Comparison of ENCODE assay signal across 34 cellular contexts in genomic region chr13:36143768-36144167, GRCh38. TPM values are rescaled to one million over a fixed set of nuclear protein-coding genes. Genes with fewer than 3 reads are reported as not detected.
"Had no signal": no experiment of that assay in that cellular context is flagged by ENCODE, and none has a peak within 500 bp of the region (broad histone marks: within the 10 kb centered on the region; RNA-seq: fewer than 3 reads in every experiment).

No MANE protein-coding gene starts in this region.

- H3K27ac ChIP-seq: adrenal gland, body of pancreas, colonic mucosa, foreskin keratinocyte, WERI-Rb-1 had no signal

- H3K36me3 Mint-ChIP-seq: activated CD4-positive, alpha-beta memory T cell treated with anti-CD3 and anti-CD28 coated beads for 36 hours; activated CD8-positive, alpha-beta memory T cell treated with anti-CD3 and anti-CD28 coated beads, Interleukin-2, amount 10 ng/mL, durations not matched to agents 7 days and 5 days; activated naive CD4-positive, alpha-beta T cell treated with anti-CD3 and anti-CD28 coated beads, Interleukin-2, amount 50 U/mL, for 24 hours; activated naive CD8-positive, alpha-beta T cell treated with anti-CD3 and anti-CD28 coated beads for 36 hours had no signal

- H3K4me3 Mint-ChIP-seq: activated B cell treated with CpG ODN at 0.5 μM for 24 hours; activated CD4-positive, alpha-beta memory T cell treated with anti-CD3 and anti-CD28 coated beads for 36 hours; activated CD4-positive, alpha-beta T cell treated with anti-CD3 and anti-CD28 coated beads for 36 hours; activated CD4-positive, alpha-beta T cell treated with anti-CD3 and anti-CD28 coated beads, Interleukin-2, amount 10 ng/mL, durations not matched to agents 24 days and 14 days; activated CD8-positive, alpha-beta memory T cell treated with anti-CD3 and anti-CD28 coated beads, Interleukin-2, amount 10 ng/mL, durations not matched to agents 7 days and 5 days; activated CD8-positive, alpha-beta T cell treated with anti-CD3 and anti-CD28 coated beads, Interleukin-2, amount 10 ng/mL, durations not matched to agents 7 days and 5 days; activated naive CD4-positive, alpha-beta T cell treated with anti-CD3 and anti-CD28 coated beads for 36 hours; activated naive CD4-positive, alpha-beta T cell treated with anti-CD3 and anti-CD28 coated beads, Interleukin-2, amount 50 U/mL, for 24 hours; activated naive CD8-positive, alpha-beta T cell treated with anti-CD3 and anti-CD28 coated beads for 36 hours; activated naive CD8-positive, alpha-beta T cell treated with anti-CD3 and anti-CD28 coated beads, Interleukin-2, amount 50 U/mL, for 24 hours; activated T-helper 1 cell treated with anti-CD3 and anti-CD28 coated beads, Interleukin-12 subunit alpha, Interleukin-12 subunit beta, Interleukin-2, Interleukin-4 antibody, amounts not matched to agents 30 ng/mL and 10 ng/mL and 1 ng/mL, durations not matched to agents 14 hours and 24 hours and 36 hours; endodermal cell; T-helper 17 cell; T-helper 2 cell treated with Interferon-gamma antibody and Interleukin-4, amounts not matched to agents 5 μg/mL and 100 μg/mL, for 36 hours had no signal

- H3K4me1 Mint-ChIP-seq: activated B cell treated with CpG ODN at 0.5 μM for 24 hours; activated CD4-positive, alpha-beta T cell treated with anti-CD3 and anti-CD28 coated beads for 36 hours; activated CD4-positive, alpha-beta T cell treated with anti-CD3 and anti-CD28 coated beads, Interleukin-2, amount 10 ng/mL, durations not matched to agents 24 days and 14 days; activated CD8-positive, alpha-beta memory T cell treated with anti-CD3 and anti-CD28 coated beads, Interleukin-2, amount 10 ng/mL, durations not matched to agents 7 days and 5 days; activated naive CD4-positive, alpha-beta T cell treated with anti-CD3 and anti-CD28 coated beads, Interleukin-2, amount 50 U/mL, for 24 hours; activated naive CD8-positive, alpha-beta T cell treated with anti-CD3 and anti-CD28 coated beads for 36 hours; activated naive CD8-positive, alpha-beta T cell treated with anti-CD3 and anti-CD28 coated beads, Interleukin-2, amount 50 U/mL, for 24 hours; endodermal cell; T-helper 17 cell had no signal

- H3K27ac Mint-ChIP-seq: activated B cell treated with CpG ODN at 0.5 μM for 24 hours; activated CD4-positive, alpha-beta memory T cell treated with anti-CD3 and anti-CD28 coated beads for 36 hours; activated CD4-positive, alpha-beta T cell treated with anti-CD3 and anti-CD28 coated beads for 36 hours; activated CD4-positive, alpha-beta T cell treated with anti-CD3 and anti-CD28 coated beads, Interleukin-2, amount 10 ng/mL, durations not matched to agents 24 days and 14 days; activated CD8-positive, alpha-beta memory T cell treated with anti-CD3 and anti-CD28 coated beads, Interleukin-2, amount 10 ng/mL, durations not matched to agents 7 days and 5 days; activated CD8-positive, alpha-beta T cell treated with anti-CD3 and anti-CD28 coated beads, Interleukin-2, amount 10 ng/mL, durations not matched to agents 7 days and 5 days; activated naive CD4-positive, alpha-beta T cell treated with anti-CD3 and anti-CD28 coated beads for 36 hours; activated naive CD4-positive, alpha-beta T cell treated with anti-CD3 and anti-CD28 coated beads, Interleukin-2, amount 50 U/mL, for 24 hours; activated naive CD8-positive, alpha-beta T cell treated with anti-CD3 and anti-CD28 coated beads for 36 hours; activated naive CD8-positive, alpha-beta T cell treated with anti-CD3 and anti-CD28 coated beads, Interleukin-2, amount 50 U/mL, for 24 hours; activated T-helper 1 cell treated with anti-CD3 and anti-CD28 coated beads, Interleukin-12 subunit alpha, Interleukin-12 subunit beta, Interleukin-2, Interleukin-4 antibody, amounts not matched to agents 30 ng/mL and 10 ng/mL and 1 ng/mL, durations not matched to agents 14 hours and 24 hours and 36 hours; activated T-helper 2 cell treated with anti-CD3 and anti-CD28 coated beads, Interferon-gamma antibody, Interleukin-2, Interleukin-4, amounts not matched to agents 10 μg/mL and 5 μg/mL and 100 μg/mL, durations not matched to agents 14 hours and 24 hours and 36 hours; endodermal cell; T-helper 17 cell; T-helper 2 cell treated with Interferon-gamma antibody and Interleukin-4, amounts not matched to agents 5 μg/mL and 100 μg/mL, for 36 hours had no signal

- H3K36me3 ChIP-seq: adrenal gland, colonic mucosa, WERI-Rb-1 had no signal

- ATAC-seq: activated CD4-positive, alpha-beta T cell treated with anti-CD3 and anti-CD28 coated beads for 36 hours; activated CD8-positive, alpha-beta memory T cell treated with anti-CD3 and anti-CD28 coated beads, Interleukin-2, amount 10 ng/mL, durations not matched to agents 7 days and 5 days; activated CD8-positive, alpha-beta T cell treated with anti-CD3 and anti-CD28 coated beads, Interleukin-2, amount 10 ng/mL, durations not matched to agents 7 days and 5 days; activated naive CD8-positive, alpha-beta T cell treated with anti-CD3 and anti-CD28 coated beads, Interleukin-2, amount 50 U/mL, for 24 hours; body of pancreas; esophagus mucosa; foreskin keratinocyte; T-helper 17 cell had no signal

- DNase-seq: activated B cell treated with CpG ODN at 0.5 μM for 24 hours; activated CD4-positive, alpha-beta memory T cell treated with anti-CD3 and anti-CD28 coated beads for 36 hours; activated CD4-positive, alpha-beta T cell treated with anti-CD3 and anti-CD28 coated beads for 36 hours; activated CD4-positive, alpha-beta T cell treated with anti-CD3 and anti-CD28 coated beads, Interleukin-2, amount 10 ng/mL, durations not matched to agents 24 days and 14 days; activated CD4-positive, CD25-positive, alpha-beta regulatory T cell treated with anti-CD3 and anti-CD28 coated beads, Interleukin-2, amount 50 U/mL, for 72 hours; activated CD8-positive, alpha-beta memory T cell treated with anti-CD3 and anti-CD28 coated beads, Interleukin-2, amount 10 ng/mL, durations not matched to agents 7 days and 5 days; activated CD8-positive, alpha-beta memory T cell treated with anti-CD3 and anti-CD28 coated beads, Interleukin-2, amount 50 U/mL, for 4 hours; activated CD8-positive, alpha-beta T cell treated with anti-CD3 and anti-CD28 coated beads, Interleukin-2, amount 10 ng/mL, durations not matched to agents 7 days and 5 days; activated effector memory CD4-positive, alpha-beta T cell treated with anti-CD3 and anti-CD28 coated beads, Interleukin-2, amount 50 U/mL, for 16 hours; activated naive CD4-positive, alpha-beta T cell treated with anti-CD3 and anti-CD28 coated beads for 36 hours; activated naive CD8-positive, alpha-beta T cell treated with anti-CD3 and anti-CD28 coated beads for 36 hours; activated naive CD8-positive, alpha-beta T cell treated with anti-CD3 and anti-CD28 coated beads, Interleukin-2, amount 50 U/mL, for 24 hours; activated T-cell treated with anti-CD3 and anti-CD28 coated beads, Interleukin-2, amount 50 U/mL, for 1 hour; activated T-cell treated with anti-CD3 and anti-CD28 coated beads, Interleukin-2, amount 50 U/mL, for 48 hours; adrenal gland; amygdala; aorta; body of pancreas; caudate nucleus; colonic mucosa; effector CD8-positive, alpha-beta T cell; endodermal cell; foreskin keratinocyte; head of caudate nucleus; T-helper 1 cell; T-helper 17 cell; T1000; WERI-Rb-1 had no signal

- H3K4me3 ChIP-seq: adrenal gland, body of pancreas, colonic mucosa had no signal

- H3K4me1 ChIP-seq: adrenal gland, body of pancreas, colonic mucosa, foreskin keratinocyte had no signal

- H3K27me3 Mint-ChIP-seq: activated B cell treated with CpG ODN at 0.5 μM for 24 hours; activated CD4-positive, alpha-beta memory T cell treated with anti-CD3 and anti-CD28 coated beads for 36 hours; activated CD4-positive, alpha-beta T cell treated with anti-CD3 and anti-CD28 coated beads, Interleukin-2, amount 10 ng/mL, durations not matched to agents 24 days and 14 days; activated CD8-positive, alpha-beta memory T cell treated with anti-CD3 and anti-CD28 coated beads, Interleukin-2, amount 10 ng/mL, durations not matched to agents 7 days and 5 days; T-helper 17 cell had no signal

- H3K9me3 Mint-ChIP-seq: activated CD4-positive, alpha-beta memory T cell treated with anti-CD3 and anti-CD28 coated beads for 36 hours; activated CD4-positive, alpha-beta T cell treated with anti-CD3 and anti-CD28 coated beads, Interleukin-2, amount 10 ng/mL, durations not matched to agents 24 days and 14 days; activated naive CD4-positive, alpha-beta T cell treated with anti-CD3 and anti-CD28 coated beads for 36 hours; activated naive CD8-positive, alpha-beta T cell treated with anti-CD3 and anti-CD28 coated beads for 36 hours; activated naive CD8-positive, alpha-beta T cell treated with anti-CD3 and anti-CD28 coated beads, Interleukin-2, amount 50 U/mL, for 24 hours; activated T-helper 1 cell treated with anti-CD3 and anti-CD28 coated beads, Interleukin-12 subunit alpha, Interleukin-12 subunit beta, Interleukin-2, Interleukin-4 antibody, amounts not matched to agents 30 ng/mL and 10 ng/mL and 1 ng/mL, durations not matched to agents 14 hours and 24 hours and 36 hours; activated T-helper 2 cell treated with anti-CD3 and anti-CD28 coated beads, Interferon-gamma antibody, Interleukin-2, Interleukin-4, amounts not matched to agents 10 μg/mL and 5 μg/mL and 100 μg/mL, durations not matched to agents 14 hours and 24 hours and 36 hours; T-helper 2 cell treated with Interferon-gamma antibody and Interleukin-4, amounts not matched to agents 5 μg/mL and 100 μg/mL, for 36 hours had no signal

- H3K9me3 ChIP-seq: adrenal gland, body of pancreas, colonic mucosa had no signal

- H3K27me3 ChIP-seq: adrenal gland, body of pancreas, colonic mucosa, foreskin keratinocyte had no signal

RNA-seq across cellular contexts. Expression of gene DCLK1, which starts 12.6 kb away (rescaled TPM):
- total RNA-seq: activated B cell treated with CpG ODN at 0.5 μM for 24 hours; activated CD4-positive, alpha-beta memory T cell treated with anti-CD3 and anti-CD28 coated beads for 36 hours; activated CD4-positive, alpha-beta T cell treated with anti-CD3 and anti-CD28 coated beads for 36 hours; activated CD4-positive, alpha-beta T cell treated with anti-CD3 and anti-CD28 coated beads, Interleukin-2, amount 10 ng/mL, durations not matched to agents 24 days and 14 days; activated CD8-positive, alpha-beta memory T cell treated with anti-CD3 and anti-CD28 coated beads for 36 hours; activated CD8-positive, alpha-beta memory T cell treated with anti-CD3 and anti-CD28 coated beads, Interleukin-2, amount 10 ng/mL, durations not matched to agents 7 days and 5 days; activated CD8-positive, alpha-beta T cell treated with anti-CD3 and anti-CD28 coated beads, Interleukin-2, amount 10 ng/mL, durations not matched to agents 7 days and 5 days; activated naive CD4-positive, alpha-beta T cell treated with anti-CD3 and anti-CD28 coated beads for 36 hours; activated naive CD8-positive, alpha-beta T cell treated with anti-CD3 and anti-CD28 coated beads for 36 hours; activated T-helper 1 cell treated with anti-CD3 and anti-CD28 coated beads, Interleukin-12 subunit alpha, Interleukin-12 subunit beta, Interleukin-2, Interleukin-4 antibody, amounts not matched to agents 30 ng/mL and 10 ng/mL and 1 ng/mL, durations not matched to agents 14 hours and 24 hours and 36 hours; activated T-helper 2 cell treated with anti-CD3 and anti-CD28 coated beads, Interferon-gamma antibody, Interleukin-2, Interleukin-4, amounts not matched to agents 10 μg/mL and 5 μg/mL and 100 μg/mL, durations not matched to agents 14 hours and 24 hours and 36 hours; T-helper 17 cell had no signal
